ENCODE assay signal across 20 cellular contexts in the genomic region with DNA sequence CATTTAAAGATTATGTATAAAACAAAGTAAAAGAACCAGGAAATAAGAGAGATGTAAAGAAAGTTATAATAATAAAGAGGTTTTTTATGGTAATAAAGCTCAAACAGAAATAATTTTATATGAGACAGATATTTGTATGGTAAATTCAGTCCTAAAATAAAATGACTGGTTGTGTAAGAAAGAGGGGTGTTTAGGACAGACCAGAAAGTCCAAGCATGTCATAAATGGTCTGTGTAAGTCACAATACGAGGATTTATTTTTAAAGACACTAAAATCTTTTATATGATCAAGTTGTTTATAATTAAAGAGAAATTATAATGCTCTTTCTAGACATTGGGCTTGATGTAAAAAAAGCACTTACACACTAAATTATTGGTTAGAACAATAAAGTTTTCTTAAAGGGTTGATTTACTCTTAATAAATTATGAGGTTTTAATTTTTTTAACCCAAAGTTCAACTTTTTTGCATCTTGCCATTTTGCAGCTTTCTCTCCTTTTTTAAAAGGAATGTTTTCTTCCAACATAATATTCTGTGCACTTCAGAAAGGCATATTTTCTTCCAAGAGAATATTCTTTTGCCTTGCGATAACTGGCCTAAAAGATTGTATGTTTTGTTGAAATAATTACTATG.
"Had no signal": no experiment of that assay in that cellular context is flagged by ENCODE, and none has a peak within 500 bp of the region (broad histone marks: within the 10 kb centered on the region; RNA-seq: fewer than 3 reads in every experiment).

No MANE protein-coding gene starts in this region.

- H3K27me3 Mint-ChIP-seq: activated CD4-positive, alpha-beta memory T cell treated with anti-CD3 and anti-CD28 coated beads, Interleukin-2, amount 10 ng/mL, durations not matched to agents 7 days and 5 days; activated CD8-positive, alpha-beta memory T cell treated with anti-CD3 and anti-CD28 coated beads, Interleukin-2, amount 10 ng/mL, durations not matched to agents 7 days and 5 days; progenitor cell of endocrine pancreas had no signal

- H3K4me3 ChIP-seq: body of pancreas, gastrocnemius medialis, left ventricle myocardium inferior, transverse colon, uterus had no signal

- H3K4me1 ChIP-seq: body of pancreas, gastrocnemius medialis, left ventricle myocardium inferior, transverse colon, uterus had no signal

- ATAC-seq: activated CD8-positive, alpha-beta memory T cell treated with anti-CD3 and anti-CD28 coated beads, Interleukin-2, amount 10 ng/mL, durations not matched to agents 7 days and 5 days; body of pancreas; gastrocnemius medialis; stimulated activated naive CD8-positive, alpha-beta T cell treated with anti-CD3 and anti-CD28 coated beads, Interleukin-15, Interleukin-2, amounts not matched to agents 100 U/mL and 50 U/mL, for 24 hours had no signal

- H3K4me3 Mint-ChIP-seq: activated B cell treated with CpG ODN at 0.5 μM for 24 hours; activated CD4-positive, alpha-beta memory T cell treated with anti-CD3 and anti-CD28 coated beads, Interleukin-2, amount 10 ng/mL, durations not matched to agents 7 days and 5 days; activated CD8-positive, alpha-beta memory T cell treated with anti-CD3 and anti-CD28 coated beads, Interleukin-2, amount 10 ng/mL, durations not matched to agents 7 days and 5 days; activated naive CD8-positive, alpha-beta T cell; neural crest cell had no signal

- H3K36me3 Mint-ChIP-seq: activated CD8-positive, alpha-beta memory T cell treated with anti-CD3 and anti-CD28 coated beads, Interleukin-2, amount 10 ng/mL, durations not matched to agents 7 days and 5 days; activated naive CD8-positive, alpha-beta T cell had no signal

- H3K27ac Mint-ChIP-seq: activated B cell treated with CpG ODN at 0.5 μM for 24 hours; activated CD4-positive, alpha-beta memory T cell treated with anti-CD3 and anti-CD28 coated beads, Interleukin-2, amount 10 ng/mL, durations not matched to agents 7 days and 5 days; activated CD8-positive, alpha-beta memory T cell treated with anti-CD3 and anti-CD28 coated beads, Interleukin-2, amount 10 ng/mL, durations not matched to agents 7 days and 5 days; activated naive CD8-positive, alpha-beta T cell; progenitor cell of endocrine pancreas had no signal

- H3K9me3 Mint-ChIP-seq: activated B cell treated with CpG ODN at 0.5 μM for 24 hours had no signal

- H3K27ac ChIP-seq: body of pancreas, gastrocnemius medialis, left ventricle myocardium inferior, transverse colon, uterus had no signal

- H3K27me3 ChIP-seq: body of pancreas, transverse colon had no signal

- DNase-seq: activated B cell treated with CpG ODN at 0.5 μM for 24 hours; activated CD4-positive, alpha-beta memory T cell treated with anti-CD3 and anti-CD28 coated beads, Interleukin-2, amount 10 ng/mL, durations not matched to agents 7 days and 5 days; activated CD4-positive, alpha-beta T cell treated with anti-CD3 and anti-CD28 coated beads for 4 hours; activated CD8-positive, alpha-beta memory T cell treated with anti-CD3 and anti-CD28 coated beads, Interleukin-2, amount 10 ng/mL, durations not matched to agents 7 days and 5 days; body of pancreas; caudate nucleus; gastrocnemius medialis; head of caudate nucleus; kidney glomerular epithelial cell; left ventricle myocardium inferior; stimulated activated CD4-positive, alpha-beta T cell treated with anti-CD3 and anti-CD28 coated beads, Interleukin-12 subunit alpha, Interleukin-12 subunit beta, amount 100 ng/mL, for 4 hours; stimulated activated CD4-positive, alpha-beta T cell treated with anti-CD3 and anti-CD28 coated beads, Interleukin-1b, Interleukin-23, amount 100 ng/mL, for 48 hours; stimulated activated naive CD8-positive, alpha-beta T cell treated with anti-CD3 and anti-CD28 coated beads, Interleukin-15, Interleukin-2, amounts not matched to agents 100 U/mL and 50 U/mL, for 24 hours; substantia nigra; T-helper 9 cell; transverse colon; uterus had no signal

- H3K9me3 ChIP-seq: body of pancreas, gastrocnemius medialis, transverse colon, uterus had no signal

- H3K4me1 Mint-ChIP-seq: activated B cell treated with CpG ODN at 0.5 μM for 24 hours; activated CD4-positive, alpha-beta memory T cell treated with anti-CD3 and anti-CD28 coated beads, Interleukin-2, amount 10 ng/mL, durations not matched to agents 7 days and 5 days; activated CD8-positive, alpha-beta memory T cell treated with anti-CD3 and anti-CD28 coated beads, Interleukin-2, amount 10 ng/mL, durations not matched to agents 7 days and 5 days; neural crest cell had no signal

- H3K36me3 ChIP-seq: gastrocnemius medialis, left ventricle myocardium inferior, transverse colon, uterus had no signal
